8 cellular contexts compared by ENCODE assay signal in the genomic region with DNA sequence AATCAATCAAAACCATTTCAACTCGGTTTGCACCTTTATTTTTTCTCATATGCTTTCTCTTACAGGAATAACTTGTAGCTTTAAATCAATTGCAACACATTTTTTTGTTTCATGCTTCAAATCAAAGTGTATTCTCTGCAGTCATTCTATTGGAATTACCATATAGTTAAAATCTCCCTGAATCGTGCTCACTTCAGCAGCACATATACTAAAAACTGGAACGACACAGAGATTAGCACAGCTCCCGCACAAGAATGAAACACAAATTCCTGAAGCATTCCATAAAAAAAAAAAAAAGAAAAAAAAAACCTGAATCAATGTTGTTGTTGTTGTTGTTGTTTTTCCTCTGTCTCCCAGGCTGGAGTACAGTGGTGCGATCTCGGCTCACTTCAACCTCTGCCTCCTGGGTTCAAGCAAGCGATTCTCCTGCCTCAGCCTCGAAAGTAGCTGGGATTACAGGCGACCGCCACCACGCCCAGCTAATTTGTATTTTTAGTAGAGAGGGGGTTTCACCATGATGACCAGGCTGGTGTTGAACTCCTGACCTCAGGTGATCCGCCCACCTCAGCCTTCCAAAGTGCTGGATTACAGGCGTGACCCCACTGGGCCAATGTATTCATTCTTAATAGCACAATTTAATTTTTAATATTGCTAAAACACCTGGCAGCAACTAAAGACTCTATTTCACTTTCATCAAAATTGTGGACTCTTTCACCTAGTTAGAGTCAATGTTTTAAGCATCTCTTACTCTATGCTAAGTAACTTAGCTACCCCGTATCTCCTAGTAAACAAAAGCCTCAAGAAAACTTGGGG. TPM values are rescaled to one million over a fixed set of nuclear protein-coding genes. Genes with fewer than 3 reads are reported as not detected.
DNase-seq lines count a peak whose midpoint lies in the region; FAIRE-seq and TF ChIP-seq lines count a peak whose summit lies in the region.

No MANE protein-coding gene starts in this region.

- BruUV-seq in A673 (replicated peaks; lab: Mats Ljungman, UMichigan) = no TSS peak

- H2AFZ ChIP-seq in mesenchymal stem cell (ENCODE audit: low read depth, low read length) = no peak overlapping the region

- H3K4me3 ChIP-seq in A673 (ENCODE audit: low read depth, low read length, poor library complexity, severe bottlenecking) (peak overlapping the region; percentile 89), HEK293 (ENCODE audit: low read depth, low read length) (peak overlapping the region; percentile 92), mesenchymal stem cell (ENCODE audit: insufficient read depth in 1 of 2, low read depth in 1 of 2, low read length in 2 of 2) (peak overlapping the region in 1 of 2 experiments; percentile 90)

- H3K4me2 ChIP-seq in mesenchymal stem cell (ENCODE audit: low read length, poor library complexity, severe bottlenecking) = peak overlapping the region; percentile 79

- H3K9me3 ChIP-seq in A673 (ENCODE audit: low read depth, low read length, poor library complexity, severe bottlenecking) = no peaks in the 10 kb centered on the region
- no peaks in the 10 kb centered on the region for H3K9me3 ChIP-seq in HEK293 (ENCODE audit: control insufficient read depth, insufficient read depth, low read depth, low read length)
- H3K9me3 ChIP-seq in mesenchymal stem cell (ENCODE audit: control insufficient read depth, low read length) = no peaks in the 10 kb centered on the region

- H2AK5ac ChIP-seq in mesenchymal stem cell (ENCODE audit: low read length, severe bottlenecking) = no peak overlapping the region

- no peak overlapping the region for H3K23ac ChIP-seq in mesenchymal stem cell (ENCODE audit: low read length in 2 of 2)

- CTCF ChIA-PET in A673 (lab: Charles Lee) (no interaction called here), HEK293 (lab: Yijun Ruan, JAX) (interaction anchor here (0.6 to 1.6 kb wide), 5 partner anchors 31 to 173 kb away, joined by 3 to 6 read pairs (median 3); no protein-coding TSS in a partner anchor)

- FAIRE-seq in GM12891 (lab: Jason Lieb, UNC) = no peak

- peak overlapping the region; percentile 90 for H3K9ac ChIP-seq in mesenchymal stem cell (ENCODE audit: low read length)

- no peak overlapping the region for H3K18ac ChIP-seq in mesenchymal stem cell (ENCODE audit: low read depth in 1 of 2, low read length in 2 of 2)

- intact Hi-C loops in A673 (cut with micrococcal nuclease; ENCODE audit: unreplicated experiment) = no loop called here

- H4K91ac ChIP-seq in mesenchymal stem cell (ENCODE audit: low read length) = no peak overlapping the region

- H3K27me3 ChIP-seq in A673 (replicated peaks; ENCODE audit: insufficient read depth, low read depth, low read length, poor library complexity) = no peaks in the 10 kb centered on the region
- H3K27me3 ChIP-seq in mesenchymal stem cell (ENCODE audit: control insufficient read depth in 1 of 2, insufficient read depth in 1 of 2, low read length in 2 of 2) = no peaks in the 10 kb centered on the region

- H2BK5ac ChIP-seq in mesenchymal stem cell (ENCODE audit: low read depth, low read length, poor library complexity, severe bottlenecking) = no peak overlapping the region

- H2BK120ac ChIP-seq in mesenchymal stem cell (ENCODE audit: low read depth, low read length) = no peak overlapping the region

- H4K8ac ChIP-seq in mesenchymal stem cell (ENCODE audit: low read length) = no peak overlapping the region

- no peak for DNase-seq in A673 (ENCODE audit: low spot score)
- peak; percentile 20 for DNase-seq in astrocyte of the hippocampus (ENCODE audit: low read depth, low spot score)
- no peak for DNase-seq in mesenchymal stem cell
- no peak for DNase-seq in NCI-H1436 treated with DMSO at 0.1 percent for 48 hours (lab: John Stamatoyannopoulos, UW)
- DNase-seq in GM12891 (ENCODE audit: insufficient read length, low spot score) = no peak
- no peak for DNase-seq in AG08395 (ENCODE audit: low spot score)
- no peak for DNase-seq in NCI-H2081 (lab: John Stamatoyannopoulos, UW)

- H3K4ac ChIP-seq in mesenchymal stem cell (ENCODE audit: low read depth in 1 of 2, low read length in 2 of 2) = no peak overlapping the region

- TF ChIP-seq CTCF in A673 (conservative IDR thresholded peaks at IDR 0.05; ENCODE audit: low read depth, low read length) = no peak
- TF ChIP-seq CTCF in HEK293 (tag by site-specific recombination; IDR thresholded peaks at IDR 0.05) = no peak

- peak overlapping the region; percentile 11 for H3K27ac ChIP-seq in A673 (ENCODE audit: low read depth, low read length, poor library complexity, severe bottlenecking)
- peak overlapping the region; percentile 96; the same call in 1 of the 2 replicates for H3K27ac ChIP-seq in HEK293 (ENCODE audit: extremely low read depth, low read depth, low read length)
- H3K27ac ChIP-seq in mesenchymal stem cell (ENCODE audit: low read length, poor library complexity, severe bottlenecking) = no peak overlapping the region

- H3K4me1 ChIP-seq in A673 (ENCODE audit: insufficient read depth, low read length, poor library complexity, severe bottlenecking) (peaks cover 3% of the 10 kb centered on the region), HEK293 (ENCODE audit: control insufficient read depth, insufficient read depth, low read length) (peaks cover 3% of the 10 kb centered on the region), mesenchymal stem cell (ENCODE audit: control insufficient read depth, insufficient read depth, low read depth, low read length) (peaks cover 6% of the 10 kb centered on the region)

- POLR2A ChIA-PET in A673 (lab: Charles Lee; ENCODE audit: low non-redundant PET) = no interaction called here
- POLR2A ChIA-PET in HEK293 (lab: Yijun Ruan, JAX) = no interaction called here

- 87% methylated on average over 12 of the region's 14 CpGs for whole genome bisulfite sequencing in mesenchymal stem cell

- TF ChIP-seq POLR2A in GM12891 (IDR thresholded peaks at IDR 0.05; ENCODE audit: low read depth, low read length) = no peak

- no peak overlapping the region for H2BK12ac ChIP-seq in mesenchymal stem cell (ENCODE audit: low read length in 2 of 2)

- H3K79me1 ChIP-seq in mesenchymal stem cell (replicated peaks; ENCODE audit: low read length, poor library complexity, severe bottlenecking) = peaks cover 5% of the 10 kb centered on the region

- H3K14ac ChIP-seq in mesenchymal stem cell (ENCODE audit: low read length in 2 of 2) = no peak overlapping the region

- no peak overlapping the region for H2BK15ac ChIP-seq in mesenchymal stem cell (ENCODE audit: low read depth, poor library complexity, severe bottlenecking)

- H3K36me3 ChIP-seq in A673 (ENCODE audit: insufficient read depth, low read length, poor library complexity, severe bottlenecking) (peaks cover 12% of the 10 kb centered on the region), HEK293 (ENCODE audit: control insufficient read depth in 2 of 2, insufficient read depth in 1 of 2, low read length in 2 of 2) (peaks cover 14 to 16% of the 10 kb centered on the region in 2 experiments), mesenchymal stem cell (ENCODE audit: control insufficient read depth in 1 of 2, insufficient read depth in 2 of 2, low read depth in 1 of 2, low read length in 2 of 2) (peaks cover 10 to 20% of the 10 kb centered on the region in 2 experiments)

TF ChIP-seq in HEK293, 187 proteins besides CTCF, POLR2A, EP300 and RAD21:
- TF ChIP-seq KLF16 (tag by site-specific recombination; IDR thresholded peaks at IDR 0.05) (0 out of 2 replicates have a peak, but pooled peaks have one; percentile 34), KLF1 (tag by site-specific recombination; IDR thresholded peaks at IDR 0.05) (peak; percentile 64), EGR2 (tag by site-specific recombination; IDR thresholded peaks at IDR 0.05; ENCODE audit: low read depth) (0 out of 2 replicates have a peak, but pooled peaks have one; percentile 25), ZNF391 (tag by site-specific recombination; IDR thresholded peaks at IDR 0.05; ENCODE audit: borderline replicate concordance, low read depth) (no peak), KLF9 (tag by site-specific recombination; IDR thresholded peaks at IDR 0.05; ENCODE audit: low read depth) (peak; percentile 44; the same call in 1 of the 2 replicates), PRDM1 (tag by site-specific recombination; IDR thresholded peaks at IDR 0.05) (peak; percentile 64)

TF ChIP-seq in GM12891, 5 proteins besides CTCF, POLR2A, EP300 and RAD21:
- TF ChIP-seq PAX5 (IDR thresholded peaks at IDR 0.05; ENCODE audit: insufficient read depth, low read length, severe bottlenecking) = no peak
- no peak for TF ChIP-seq SPI1 (IDR thresholded peaks at IDR 0.05; ENCODE audit: low read depth, low read length)
- no peak for TF ChIP-seq TAF1 (IDR thresholded peaks at IDR 0.05; ENCODE audit: low read depth, low read length)
- no peak for TF ChIP-seq POU2F2 (IDR thresholded peaks at IDR 0.05; ENCODE audit: low read depth, low read length)
- TF ChIP-seq POLR2AphosphoS5 (IDR thresholded peaks at IDR 0.05; ENCODE audit: low read depth, low read length) = no peak

RNA-seq across cellular contexts. Expression of gene EIF2AK1, which starts 1.5 kb away (rescaled TPM):
- 118 and 119 TPM in 2 replicates for total RNA-seq in A673 (2021)
- polyA plus RNA-seq in mesenchymal stem cell (2013, experiment 1 of 2) = 61.7 TPM
- 63.1 TPM for polyA plus RNA-seq in mesenchymal stem cell (2013, experiment 2 of 2)
- 42.4 TPM for polyA plus RNA-seq in GM12891 (2012; ENCODE audit: low read depth, missing spikeins)

RNA-seq across cellular contexts. Expression of gene ANKRD61, which starts 26.3 kb away (rescaled TPM):
- total RNA-seq in A673 (2021) = 0.98 and 1.1 TPM in 2 replicates
- 0.10 TPM for polyA plus RNA-seq in mesenchymal stem cell (2013, experiment 1 of 2)
- polyA plus RNA-seq in mesenchymal stem cell (2013, experiment 2 of 2) = 0.12 TPM
- 0.14 TPM for polyA plus RNA-seq in GM12891 (2012; ENCODE audit: low read depth, missing spikeins)

RNA-seq across cellular contexts. Expression of gene USP42, which starts 47.2 kb away (rescaled TPM):
- 19.7 and 20.6 TPM in 2 replicates for total RNA-seq in A673 (2021)
- 9.3 TPM for polyA plus RNA-seq in mesenchymal stem cell (2013, experiment 1 of 2)
- 9.6 TPM for polyA plus RNA-seq in mesenchymal stem cell (2013, experiment 2 of 2)
- 2.7 TPM for polyA plus RNA-seq in GM12891 (2012; ENCODE audit: low read depth, missing spikeins)

RNA-seq across cellular contexts. Expression of gene AIMP2, which starts 48.5 kb away (rescaled TPM):
- 87.4 and 90.1 TPM in 2 replicates for total RNA-seq in A673 (2021)
- 45.3 TPM for polyA plus RNA-seq in mesenchymal stem cell (2013, experiment 1 of 2)
- 43.3 TPM for polyA plus RNA-seq in mesenchymal stem cell (2013, experiment 2 of 2)
- polyA plus RNA-seq in GM12891 (2012; ENCODE audit: low read depth, missing spikeins) = 30.8 TPM

RNA-seq across cellular contexts. Expression of gene PMS2, which starts 48.7 kb away (rescaled TPM):
- 14.6 and 16.8 TPM in 2 replicates for total RNA-seq in A673 (2021)
- 6.3 TPM for polyA plus RNA-seq in mesenchymal stem cell (2013, experiment 1 of 2)
- polyA plus RNA-seq in mesenchymal stem cell (2013, experiment 2 of 2) = 6.5 TPM
- polyA plus RNA-seq in GM12891 (2012; ENCODE audit: low read depth, missing spikeins) = 9.2 TPM
